In the genomic region with DNA sequence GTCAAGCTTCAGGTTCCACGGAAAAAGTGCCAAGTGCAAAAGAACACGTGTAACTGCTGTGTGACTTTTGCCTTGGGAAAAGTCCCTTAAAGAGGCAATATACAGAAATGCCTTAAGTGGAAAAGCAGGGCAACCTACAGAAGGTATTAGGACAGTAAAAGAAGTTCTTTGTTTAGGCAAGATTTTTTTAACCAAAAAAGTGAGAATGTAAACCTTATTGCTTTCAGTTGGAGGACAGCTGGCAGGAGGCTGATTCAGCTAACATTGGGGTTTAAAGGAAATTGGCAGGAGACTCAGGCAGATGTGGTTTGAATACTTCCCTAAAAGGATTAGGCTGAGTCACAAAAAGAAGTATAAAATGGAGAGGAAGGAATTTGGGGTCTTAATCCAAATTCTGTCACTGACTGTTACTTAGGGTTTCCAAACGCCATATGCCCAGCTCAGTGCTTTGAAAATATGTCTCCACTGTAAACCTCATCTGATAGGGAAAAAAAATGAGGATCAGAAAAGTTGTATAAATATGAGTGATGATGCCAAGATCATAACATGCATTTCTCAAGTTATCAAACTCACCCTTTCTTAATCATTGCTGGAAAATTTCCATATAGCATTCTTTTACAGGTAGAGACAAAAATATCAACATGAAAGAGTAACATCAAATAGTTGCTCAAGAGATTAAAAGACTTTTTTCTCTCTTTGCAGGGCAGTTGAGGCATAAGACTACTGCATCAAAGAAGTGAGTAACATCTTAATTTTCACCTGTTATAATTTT, we compare ENCODE assay signal across 8 cellular contexts. TPM values are rescaled to one million over a fixed set of nuclear protein-coding genes. Genes with fewer than 3 reads are reported as not detected.
DNase-seq lines count a peak whose midpoint lies in the region; ATAC-seq, FAIRE-seq and TF ChIP-seq lines count a peak whose summit lies in the region.
"Not testable (repeated sequence)": the region's sequence is repeated elsewhere in the genome, so short reads cannot be mapped to it uniquely, and the experiment has no call there.

No MANE protein-coding gene starts in this region.

- H3K4me3 Mint-ChIP-seq in activated T-helper 17 cell treated with anti-CD3 and anti-CD28 coated beads, Interleukin-2, amount 50 U/mL, for 72 hours: peak overlapping the region; percentile 81

- peaks cover 36% of the 10 kb centered on the region for H3K4me1 Mint-ChIP-seq in activated T-helper 17 cell treated with anti-CD3 and anti-CD28 coated beads, Interleukin-2, amount 50 U/mL, for 72 hours

- FAIRE-seq in small intestine (lab: Jason Lieb, UNC): not testable (repeated sequence)

- 54% methylated on average over 3 of the region's 3 CpGs for WGBS in SK-N-SH (ENCODE audit: low lambda C conversion rate)
- 33 to 54% (median 46%) methylated on average over 3 of the region's 3 CpGs for WGBS in small intestine, 3 donors

- H3K9me3 Mint-ChIP-seq in activated T-helper 17 cell treated with anti-CD3 and anti-CD28 coated beads, Interleukin-2, amount 50 U/mL, for 72 hours: not testable (repeated sequence)

- not testable (repeated sequence) for H3K79me2 ChIP-seq in SK-N-SH (ENCODE audit: insufficient read depth)

- H3K9me3 ChIP-seq in BLaER1; SK-N-SH; small intestine (ENCODE audit: control insufficient read depth, low read depth): not testable (repeated sequence)

- peaks cover 34% of the 10 kb centered on the region for H4K20me1 ChIP-seq in BLaER1
- H4K20me1 ChIP-seq in SK-N-SH (ENCODE audit: insufficient read depth): not testable (repeated sequence)

- not testable (repeated sequence) for H3K9me2 ChIP-seq in SK-N-SH

- DNase-seq in HL-60 (ENCODE audit: low read depth in 1 of 2, low spot score in 1 of 2): peak in 1 of 2 experiments; percentile 52
- peak; percentile 81 for DNase-seq in MV-4-11 (lab: John Stamatoyannopoulos, UW)
- not testable (repeated sequence) for DNase-seq in SK-N-SH; epithelial cell of prostate (ENCODE audit: low read depth, low spot score)
- DNase-seq in medulla oblongata (ENCODE audit: extremely low spot score): peak; percentile 10
- DNase-seq in small intestine: peak; percentile 19

- H3K27ac ChIP-seq in BLaER1 (peak overlapping the region; percentile 64), HL-60 (replicated peaks) (peak overlapping the region; percentile 47), SK-N-SH (ENCODE audit: low read depth in 2 of 2, low read length in 1 of 2) (peak overlapping the region in 1 of 2 experiments; percentile 34; a peak in 2 of 4 replicates), epithelial cell of prostate (peak overlapping the region; percentile 61)
- H3K27ac ChIP-seq in small intestine (ENCODE audit: low read depth in 1 of 2, low read length in 1 of 2): not testable (repeated sequence)

- peak overlapping the region; percentile 33 for H3K4me3 ChIP-seq in BLaER1
- not testable (repeated sequence) for H3K4me3 ChIP-seq in HL-60 (replicated peaks; ENCODE audit: insufficient read depth, low read length); SK-N-SH (ENCODE audit: low read depth in 2 of 2, low read length in 1 of 2); small intestine (ENCODE audit: low read depth in 1 of 2, low read length in 2 of 2)

- POLR2A ChIA-PET in SK-N-SH (lab: Yijun Ruan, JAX): not testable (repeated sequence)

- not testable (repeated sequence) for H3K27me3 Mint-ChIP-seq in activated T-helper 17 cell treated with anti-CD3 and anti-CD28 coated beads, Interleukin-2, amount 50 U/mL, for 72 hours

- not testable (repeated sequence) for H2AFZ ChIP-seq in SK-N-SH (ENCODE audit: low read depth)

- TF ChIP-seq RAD21 in SK-N-SH (IDR thresholded peaks at IDR 0.05; ENCODE audit: low read length): not testable (repeated sequence)

- H3K36me3 Mint-ChIP-seq in activated T-helper 17 cell treated with anti-CD3 and anti-CD28 coated beads, Interleukin-2, amount 50 U/mL, for 72 hours (ENCODE audit: low read depth): peaks cover 44% of the 10 kb centered on the region

- H3K4me1 ChIP-seq in BLaER1 (peaks cover 80% of the 10 kb centered on the region), SK-N-SH (ENCODE audit: control insufficient read depth in 1 of 2, insufficient read depth in 2 of 2, low read depth in 1 of 2, low read length in 1 of 2) (0 out of 4 replicates have a peak, but pooled peaks cover 0 to 17% of the 10 kb centered on the region in 2 experiments)
- not testable (repeated sequence) for H3K4me1 ChIP-seq in small intestine (ENCODE audit: control insufficient read depth in 2 of 2, insufficient read depth in 1 of 2, low read depth in 1 of 2, low read length in 1 of 2)

- ATAC-seq in activated T-helper 17 cell treated with anti-CD3 and anti-CD28 coated beads, Interleukin-2, amount 50 U/mL, for 72 hours (replicated peaks): not testable (repeated sequence)

- H3K4me2 ChIP-seq in BLaER1: peak overlapping the region; percentile 89
- peak overlapping the region; percentile 42; the same call in 1 of the 2 replicates for H3K4me2 ChIP-seq in SK-N-SH

- TF ChIP-seq CTCF in HL-60 (IDR thresholded peaks at IDR 0.05; ENCODE audit: insufficient read depth, low read length); SK-N-SH (IDR thresholded peaks at IDR 0.05): not testable (repeated sequence)

- TF ChIP-seq EP300 in SK-N-SH (IDR thresholded peaks at IDR 0.05; ENCODE audit: borderline replicate concordance in 1 of 2, low read depth in 1 of 2, low read length in 1 of 2): peak in 1 of 2 experiments; percentile 34; a peak in 1 of 4 replicates

- H3K9ac ChIP-seq in BLaER1: peak overlapping the region; percentile 65; the same call in 1 of the 2 replicates
- H3K9ac ChIP-seq in SK-N-SH: not testable (repeated sequence)

- H3K27ac Mint-ChIP-seq in activated T-helper 17 cell treated with anti-CD3 and anti-CD28 coated beads, Interleukin-2, amount 50 U/mL, for 72 hours: peak overlapping the region; percentile 88

- CTCF ChIA-PET in SK-N-SH (lab: Yijun Ruan, JAX): not testable (repeated sequence)

- H3F3A ChIP-seq in SK-N-SH (replicated peaks; ENCODE audit: insufficient read depth): not testable (repeated sequence)

- not testable (repeated sequence) for H3K27me3 ChIP-seq in BLaER1; HL-60 (ENCODE audit: insufficient read depth, poor library complexity, severe bottlenecking); SK-N-SH (ENCODE audit: insufficient read depth); small intestine (ENCODE audit: control insufficient read depth in 2 of 2, insufficient read depth in 2 of 2, low read length in 2 of 2)

- H3K36me3 ChIP-seq in BLaER1: peaks cover 21% of the 10 kb centered on the region
- not testable (repeated sequence) for H3K36me3 ChIP-seq in SK-N-SH (replicated peaks in 1 of 2; ENCODE audit: control insufficient read depth in 1 of 2, insufficient read depth in 2 of 2, low read length in 1 of 2); small intestine (ENCODE audit: control insufficient read depth in 2 of 2, insufficient read depth in 2 of 2, low read length in 2 of 2)

TF ChIP-seq in SK-N-SH, 30 proteins besides CTCF, POLR2A, EP300 and RAD21:
- TF ChIP-seq NFIC (IDR thresholded peaks at IDR 0.05; ENCODE audit: borderline replicate concordance) (peak; percentile 58; the same call in 1 of the 2 replicates), FOSL2 (IDR thresholded peaks at IDR 0.05; ENCODE audit: borderline replicate concordance, low read depth) (peak; percentile 32; the same call in 1 of the 2 replicates), TCF12 (IDR thresholded peaks at IDR 0.05) (peak; percentile 66), JUND (IDR thresholded peaks at IDR 0.05) (0 out of 2 replicates have a peak, but pooled peaks have one; percentile 33)
- TF ChIP-seq, protein P1, sequence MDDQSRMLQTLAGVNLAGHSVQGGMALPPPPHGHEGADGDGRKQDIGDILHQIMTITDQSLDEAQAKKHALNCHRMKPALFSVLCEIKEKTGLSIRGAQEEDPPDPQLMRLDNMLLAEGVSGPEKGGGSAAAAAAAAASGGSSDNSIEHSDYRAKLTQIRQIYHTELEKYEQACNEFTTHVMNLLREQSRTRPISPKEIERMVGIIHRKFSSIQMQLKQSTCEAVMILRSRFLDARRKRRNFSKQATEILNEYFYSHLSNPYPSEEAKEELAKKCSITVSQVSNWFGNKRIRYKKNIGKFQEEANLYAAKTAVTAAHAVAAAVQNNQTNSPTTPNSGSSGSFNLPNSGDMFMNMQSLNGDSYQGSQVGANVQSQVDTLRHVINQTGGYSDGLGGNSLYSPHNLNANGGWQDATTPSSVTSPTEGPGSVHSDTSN (IDR thresholded peaks at IDR 0.05): peak; percentile 6; the same call in 1 of the 2 replicates
TF ChIP-seq in SK-N-SH: peak in this region for 5; not testable (repeated sequence) for 25.

RNA-seq across cellular contexts. Expression of a gene that starts 9.8 kb away (rescaled TPM):
- polyA plus RNA-seq in SK-N-SH (2012; rRNA removed) (15.5 and 22.6 TPM in 2 replicates), small intestine (10 to 100 TPM; 19.1 to 60.8 (median 25.4) TPM)
- polyA plus RNA-seq in SK-N-SH (2012; cell fraction: cytosol; rRNA removed): 26.8 and 32.7 TPM in 2 replicates
- polyA plus RNA-seq in SK-N-SH (2012; cell fraction: nucleus; rRNA removed): 5.1 and 17.8 TPM in 2 replicates
- 100 to 1,000 TPM in 1 of 2 donors, 10 to 100 TPM in 1; 93.9 to 102 TPM for total RNA-seq in activated T-helper 17 cell treated with anti-CD3 and anti-CD28 coated beads, Interleukin-2, amount 50 U/mL, for 72 hours
